Comparison of ENCODE assay signal across 15 cellular contexts in genomic region chr15:40118473-40118872, GRCh38. TPM values are rescaled to one million over a fixed set of nuclear protein-coding genes. Genes with fewer than 3 reads are reported as not detected.
A peak's percentile ranks its signal among the peaks of the same experiment; 100 is the strongest.
DNase-seq lines count a peak whose midpoint lies in the region; ATAC-seq and TF ChIP-seq lines count a peak whose summit lies in the region.
"Had no signal": no experiment of that assay in that cellular context is flagged by ENCODE, and none has a peak within 500 bp of the region (broad histone marks: within the 10 kb centered on the region; RNA-seq: fewer than 3 reads in every experiment).

No MANE protein-coding gene starts in this region.

- no peak overlapping the region for H3K4me2 ChIP-seq in mammary epithelial cell (ENCODE audit: insufficient read depth, low read depth, low read length)
- H3K4me2 ChIP-seq: A549 had no signal

- H3K4me3 ChIP-seq in mammary epithelial cell (replicated peaks in 1 of 3; ENCODE audit: insufficient read depth in 1 of 3, low read depth in 2 of 3, low read length in 3 of 3) (no peak overlapping the region), RWPE2 (ENCODE audit: severe bottlenecking) (no peak overlapping the region), fibroblast of the aortic adventitia (ENCODE audit: low read depth, low read length) (no peak overlapping the region)
- H3K4me3 ChIP-seq: A549, GM12878 had no signal

- H4K20me1 ChIP-seq in mammary epithelial cell (ENCODE audit: insufficient read depth, low read length), result no peaks in the 10 kb centered on the region

- H3K4me1 Mint-ChIP-seq in MCF 10A (ENCODE audit: insufficient read depth, unreplicated experiment), result peaks cover 12% of the 10 kb centered on the region

- H3K9me3 ChIP-seq in mammary epithelial cell (replicated peaks; ENCODE audit: insufficient read depth, low read length) (no peaks in the 10 kb centered on the region), RWPE2 (ENCODE audit: severe bottlenecking) (no peaks in the 10 kb centered on the region)
- H3K9me3 ChIP-seq: A549 had no signal

- TF ChIP-seq CTCF in mammary epithelial cell (conservative IDR thresholded peaks at IDR 0.05 in 1 of 2, IDR thresholded peaks at IDR 0.05 in 1 of 2; ENCODE audit: extremely low read depth in 1 of 2, insufficient read depth in 1 of 2, low read depth in 1 of 2, low read length in 2 of 2), result no peak
- TF ChIP-seq CTCF in MCF 10A (IDR thresholded peaks at IDR 0.05; ENCODE audit: unreplicated experiment), result no peak
- TF ChIP-seq CTCF in RWPE2 (IDR thresholded peaks at IDR 0.05; ENCODE audit: poor library complexity, severe bottlenecking), result no peak
- TF ChIP-seq CTCF in fibroblast of the aortic adventitia (IDR thresholded peaks at IDR 0.05; ENCODE audit: insufficient read depth, low read length), result no peak

- no peaks in the 10 kb centered on the region for H3K27me3 ChIP-seq in mammary epithelial cell (ENCODE audit: insufficient read depth, low read length)
- H3K27me3 ChIP-seq in RWPE2 (ENCODE audit: insufficient read depth, poor library complexity, severe bottlenecking), result no peaks in the 10 kb centered on the region

- in situ Hi-C loops in mammary epithelial cell (cut with MboI; ENCODE audit: low sequenced_read_pairs in 2 of 2), result no loop called here

- DNase-seq in mammary epithelial cell, result no peak
- no peak for DNase-seq in MCF 10A (ENCODE audit: unreplicated experiment)
- no peak for DNase-seq in RWPE2 (ENCODE audit: low spot score)
- DNase-seq in fibroblast of the aortic adventitia (ENCODE audit: low read depth), result peak; percentile 27
- no peak for DNase-seq in middle frontal gyrus (ENCODE audit: extremely low spot score, low spot score)
- DNase-seq in activated gamma-delta T cell (lab: John Stamatoyannopoulos, UW), result no peak
- DNase-seq in NCI-H2081 treated with DMSO at 0.1 percent for 48 hours (lab: John Stamatoyannopoulos, UW), result no peak
- DNase-seq: DMS53, NCI-H1092, SHP77 had no signal

- H3K27ac ChIP-seq in mammary epithelial cell (ENCODE audit: insufficient read depth, low read depth, low read length) (no peak overlapping the region), RWPE2 (ENCODE audit: poor library complexity, severe bottlenecking) (no peak overlapping the region)
- H3K27ac ChIP-seq: A549 had no signal

- H3K4me3 Mint-ChIP-seq in MCF 10A (ENCODE audit: unreplicated experiment), result no peak overlapping the region
- H3K4me3 Mint-ChIP-seq: IgD-negative memory B cell had no signal

- H3K36me3 ChIP-seq in mammary epithelial cell (ENCODE audit: insufficient read depth, low read length) (no peaks in the 10 kb centered on the region), RWPE2 (ENCODE audit: low read depth) (no peaks in the 10 kb centered on the region)

- dilution Hi-C loops in mammary epithelial cell (cut with HindIII; ENCODE audit: low sequenced_read_pairs), result no loop called here

- no peaks in the 10 kb centered on the region for H3K27me3 Mint-ChIP-seq in MCF 10A (ENCODE audit: insufficient read depth, unreplicated experiment)

- H3K4me1 ChIP-seq in mammary epithelial cell (ENCODE audit: insufficient read depth, low read length) (peaks cover 8% of the 10 kb centered on the region), RWPE2 (ENCODE audit: insufficient read depth, poor library complexity, severe bottlenecking) (no peaks in the 10 kb centered on the region)
- H3K4me1 ChIP-seq: A549 had no signal

- H3K9me3 Mint-ChIP-seq in MCF 10A (ENCODE audit: unreplicated experiment), result no peaks in the 10 kb centered on the region
- H3K9me3 Mint-ChIP-seq: IgD-negative memory B cell had no signal

- POLR2A ChIA-PET in MCF 10A (lab: Yijun Ruan, JAX), result interaction anchor here (0.9 kb wide), 1 partner anchor 12 kb away, joined by 3 read pairs; no protein-coding TSS in a partner anchor

- CTCF ChIA-PET in mammary epithelial cell (lab: Charles Lee; ENCODE audit: low non-redundant PET), result no interaction called here
- CTCF ChIA-PET in MCF 10A (lab: Yijun Ruan, JAX), result interaction anchor here (0.5 to 2.7 kb wide), 2 partner anchors 11 to 119 kb away, joined by 3 to 11 read pairs; no protein-coding TSS in a partner anchor

- WGBS in mammary epithelial cell (ENCODE audit: low coverage, missing lambda C conversion rate), result 18% methylated on average over 3 of the region's 3 CpGs

- ATAC-seq in RWPE2 (ENCODE audit: low read depth) (peak; percentile 24; the same call in 1 of the 3 replicates), HG03378 (IDR thresholded peaks at IDR 0.05; ENCODE audit: unreplicated experiment) (no peak)
- ATAC-seq: A549, GM12878, HCT116 had no signal

- H3K79me2 ChIP-seq in mammary epithelial cell (ENCODE audit: insufficient read depth, low read length), result no peaks in the 10 kb centered on the region

- BruUV-seq in mammary epithelial cell (replicated peaks; lab: Mats Ljungman, UMichigan) (no TSS peak), MCF 10A (replicated peaks; lab: Mats Ljungman, UMichigan) (no TSS peak)

- no peaks in the 10 kb centered on the region for H3K36me3 Mint-ChIP-seq in MCF 10A (ENCODE audit: insufficient read depth, unreplicated experiment)
- H3K36me3 Mint-ChIP-seq: IgD-negative memory B cell had no signal

- no peak overlapping the region for H3K9ac ChIP-seq in mammary epithelial cell (ENCODE audit: insufficient read depth, low read length)

- peak overlapping the region; percentile 3 for H2AFZ ChIP-seq in mammary epithelial cell (ENCODE audit: low read depth, low read length)

- intact Hi-C loops in mammary epithelial cell (cut with micrococcal nuclease), result no loop called here
- intact Hi-C loops in MCF 10A (cut with micrococcal nuclease), result no loop called here

- H3K27ac Mint-ChIP-seq in MCF 10A (ENCODE audit: low read depth, unreplicated experiment), result no peak overlapping the region

RNA-seq across cellular contexts. Expression of gene BMF, which starts 9.8 kb away (rescaled TPM):
- total RNA-seq in mammary epithelial cell (1 to 10 TPM; 1.5 to 2.2 TPM), MCF 10A (2022) (0.17 TPM in 1 of 2 replicates, not detected in the other), fibroblast of the aortic adventitia (ENCODE audit: low replicate concordance) (2.3 and 10.6 TPM in 2 replicates)
- polyA plus RNA-seq in mammary epithelial cell, result 0.22 TPM
- not detected for polyA minus RNA-seq in mammary epithelial cell

RNA-seq across cellular contexts. Expression of gene BUB1B, which starts 42.4 kb away (rescaled TPM):
- 10 to 100 TPM in 1 of 2 donors, 1 to 10 TPM in 1; 2.8 to 34.6 TPM for total RNA-seq in mammary epithelial cell
- 18.5 TPM for polyA plus RNA-seq in mammary epithelial cell
- 90.2 TPM for polyA minus RNA-seq in mammary epithelial cell
- total RNA-seq in MCF 10A (2022), result 24.4 and 30.9 TPM in 2 replicates
- total RNA-seq in fibroblast of the aortic adventitia (ENCODE audit: low replicate concordance), result 1.3 and 35.2 TPM in 2 replicates
